Comparison of ENCODE assay signal across 1 cellular context in genomic region chr20:37786043-37786442, GRCh38.
A peak's percentile ranks its signal among the peaks of the same experiment; 100 is the strongest.
TF ChIP-seq lines count a peak whose summit lies in the region.

No MANE protein-coding gene starts in this region.

TF ChIP-seq in K562, 482 proteins besides CTCF, POLR2A, EP300 and RAD21:
- TF ChIP-seq PRDM10 (IDR thresholded peaks at IDR 0.05; ENCODE audit: partially characterized antibody) (peak; percentile 43), ZNF507 (tag; conservative IDR thresholded peaks at IDR 0.05) (no peak)
